9 cellular contexts compared by ENCODE assay signal in genomic region chr6:111198841-111199240, GRCh38.
"Had no signal": no experiment of that assay in that cellular context is flagged by ENCODE, and none has a peak within 500 bp of the region (broad histone marks: within the 10 kb centered on the region; RNA-seq: fewer than 3 reads in every experiment).

No MANE protein-coding gene starts in this region.

- H3K9me3 ChIP-seq: HAP-1 had no signal

- H3K4me3 ChIP-seq: GM23248, GM23338, HAP-1 had no signal

- H3K4me3 Mint-ChIP-seq: GM23338, H9, HFFc6 had no signal

- H3K9me3 Mint-ChIP-seq: GM23338, H9, HFFc6 had no signal

- ATAC-seq: GM23338, HCT116 had no signal

- H3K36me3 ChIP-seq: HAP-1 had no signal

- DNase-seq: GM23248, GOT3, H7, H9, HCEC 1CT, HFFc6 had no signal

- H3K27ac ChIP-seq: GM23248 had no signal

- H3K27ac Mint-ChIP-seq: GM23338, H9, HFFc6 had no signal
